Comparison of ENCODE assay signal across 8 cellular contexts in the genomic region with DNA sequence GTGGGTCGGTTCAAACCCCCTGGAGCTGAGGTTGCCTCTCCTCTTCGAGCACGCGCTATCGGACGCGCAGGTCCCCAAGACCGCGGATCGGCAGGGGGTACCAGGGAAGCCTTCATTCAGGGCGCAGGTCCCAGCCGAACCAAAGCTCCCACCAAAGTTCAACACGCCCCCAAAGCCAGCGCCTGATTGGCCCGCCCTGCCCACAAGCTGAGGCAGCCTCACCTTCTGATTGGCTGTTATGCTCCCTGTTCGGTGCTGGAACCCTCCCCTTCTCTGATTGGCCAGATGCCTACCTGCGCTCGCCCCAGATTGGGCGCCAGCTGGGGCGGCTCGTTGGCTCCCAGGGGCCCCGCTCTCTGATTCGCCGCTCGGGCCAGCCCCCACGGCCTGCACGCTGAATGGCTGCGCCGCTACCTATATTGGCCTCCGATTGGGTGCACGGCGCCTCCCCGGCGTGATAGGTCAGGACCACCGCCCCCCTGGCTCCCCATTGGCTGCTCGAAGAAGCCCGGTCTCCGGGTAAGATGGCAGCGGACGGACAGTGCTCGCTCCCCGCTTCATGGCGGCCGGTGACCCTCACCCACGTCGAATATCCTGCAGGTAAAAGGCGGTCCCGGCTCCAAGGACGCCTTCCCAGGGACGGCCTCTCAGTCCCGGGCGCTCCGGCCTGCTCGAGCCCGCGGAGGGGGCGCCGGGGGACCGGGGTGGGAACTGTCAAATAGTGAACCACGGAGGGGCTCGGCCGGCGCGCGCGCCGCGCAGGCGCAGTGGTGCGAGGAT. TPM values are rescaled to one million over a fixed set of nuclear protein-coding genes. Genes with fewer than 3 reads are reported as not detected.
DNase-seq lines count a peak whose midpoint lies in the region; ATAC-seq and TF ChIP-seq lines count a peak whose summit lies in the region.

Gene DOLPP1, plus strand, starts transcription at position 504 of the 780 bp plus-strand sequence. Its CDS starts 21 bp downstream, at position 525.

- H3K27me3 Mint-ChIP-seq in activated naive CD4-positive, alpha-beta T cell treated with anti-CD3 and anti-CD28 coated beads, Interleukin-2, amount 50 U/mL, for 24 hours = no peaks in the 10 kb centered on the region

- H3K36me3 Mint-ChIP-seq in activated naive CD4-positive, alpha-beta T cell treated with anti-CD3 and anti-CD28 coated beads, Interleukin-2, amount 50 U/mL, for 24 hours = no peaks in the 10 kb centered on the region

- DNase-seq in GM06990 (ENCODE audit: extremely low read depth, insufficient read length) (peak; percentile 99), NCI-H1092 (lab: John Stamatoyannopoulos, UW) (peak; percentile 99), globus pallidus (ENCODE audit: low spot score) (peak; percentile 99), nucleus accumbens (lab: John Stamatoyannopoulos, UW) (peak; percentile 51 to 100 (median 97))

- peak; percentile 92 for ATAC-seq in HG02588 (IDR thresholded peaks at IDR 0.05; ENCODE audit: unreplicated experiment)
- ATAC-seq in SK-N-SH treated with all-trans-retinoic acid at 6 μM for 48 hours = peak; percentile 98

- H3K36me3 ChIP-seq in GM06990 (ENCODE audit: control insufficient read depth, insufficient read depth, low read length) = peaks cover 8% of the 10 kb centered on the region

- H3K4me3 ChIP-seq in GM06990 (replicated peaks; ENCODE audit: low read depth, low read length) = peak within 1 kb of the TSS; percentile 94

- H3K27ac ChIP-seq in temporal lobe (ENCODE audit: low read depth, low read length) = peak within 1 kb of the TSS; percentile 62

- H3K4me1 Mint-ChIP-seq in activated naive CD4-positive, alpha-beta T cell treated with anti-CD3 and anti-CD28 coated beads, Interleukin-2, amount 50 U/mL, for 24 hours = peaks cover 14% of the 10 kb centered on the region

- H3K27ac Mint-ChIP-seq in activated naive CD4-positive, alpha-beta T cell treated with anti-CD3 and anti-CD28 coated beads, Interleukin-2, amount 50 U/mL, for 24 hours = peak within 1 kb of the TSS; percentile 92

- H3K4me3 Mint-ChIP-seq in activated naive CD4-positive, alpha-beta T cell treated with anti-CD3 and anti-CD28 coated beads, Interleukin-2, amount 50 U/mL, for 24 hours = peak within 1 kb of the TSS; percentile 92

- no peaks in the 10 kb centered on the region for H3K9me3 Mint-ChIP-seq in activated naive CD4-positive, alpha-beta T cell treated with anti-CD3 and anti-CD28 coated beads, Interleukin-2, amount 50 U/mL, for 24 hours

- no peak for TF ChIP-seq CTCF in GM06990 (IDR thresholded peaks at IDR 0.05; ENCODE audit: insufficient read depth, low read length, poor library complexity, severe bottlenecking)

- no peaks in the 10 kb centered on the region for H3K27me3 ChIP-seq in GM06990 (replicated peaks; ENCODE audit: control insufficient read depth, insufficient read depth, low read length)

TF ChIP-seq in SK-N-SH treated with all-trans-retinoic acid at 6 μM for 48 hours, 23 proteins besides CTCF, POLR2A, EP300 and RAD21 (continues in another document):
- TF ChIP-seq ARNTL (CRISPR knock-in tag; IDR thresholded peaks at IDR 0.05; ENCODE audit: borderline replicate concordance, low read depth) (peak; percentile 85; the same call in 1 of the 2 replicates), PATZ1 (CRISPR knock-in tag; IDR thresholded peaks at IDR 0.05; ENCODE audit: borderline replicate concordance) (no peak), PPARA (CRISPR knock-in tag; IDR thresholded peaks at IDR 0.05; ENCODE audit: borderline replicate concordance) (peak; percentile 98), OSR1 (CRISPR knock-in tag; IDR thresholded peaks at IDR 0.05) (no peak), RARB (CRISPR knock-in tag; IDR thresholded peaks at IDR 0.05) (no peak), ZFP3 (CRISPR knock-in tag; IDR thresholded peaks at IDR 0.05) (peak; percentile 78; the same call in 1 of the 2 replicates), ZC3H10 (CRISPR knock-in tag; IDR thresholded peaks at IDR 0.05) (no peak), ZFP30 (CRISPR knock-in tag; IDR thresholded peaks at IDR 0.05) (peak; percentile 71; the same call in 1 of the 2 replicates), BACH2 (CRISPR knock-in tag; IDR thresholded peaks at IDR 0.05; ENCODE audit: borderline replicate concordance) (peak; percentile 82; the same call in 1 of the 2 replicates), SNAI2 (CRISPR knock-in tag; IDR thresholded peaks at IDR 0.05) (peak; percentile 92; the same call in 1 of the 2 replicates), ISL1 (CRISPR knock-in tag; IDR thresholded peaks at IDR 0.05) (0 out of 2 replicates have a peak, but pooled peaks have one; percentile 8), TOX (CRISPR knock-in tag; IDR thresholded peaks at IDR 0.05; ENCODE audit: borderline replicate concordance) (no peak), ZNF565 (CRISPR knock-in tag; conservative IDR thresholded peaks at IDR 0.05; ENCODE audit: low read depth) (peak; percentile 97), ZNF70 (CRISPR knock-in tag; IDR thresholded peaks at IDR 0.05) (peak; percentile 76; the same call in 1 of the 2 replicates), TSHZ2 (CRISPR knock-in tag; IDR thresholded peaks at IDR 0.05) (peak; percentile 99), CSDC2 (CRISPR knock-in tag; IDR thresholded peaks at IDR 0.05) (peak; percentile 98)
- TF ChIP-seq, protein P1, sequence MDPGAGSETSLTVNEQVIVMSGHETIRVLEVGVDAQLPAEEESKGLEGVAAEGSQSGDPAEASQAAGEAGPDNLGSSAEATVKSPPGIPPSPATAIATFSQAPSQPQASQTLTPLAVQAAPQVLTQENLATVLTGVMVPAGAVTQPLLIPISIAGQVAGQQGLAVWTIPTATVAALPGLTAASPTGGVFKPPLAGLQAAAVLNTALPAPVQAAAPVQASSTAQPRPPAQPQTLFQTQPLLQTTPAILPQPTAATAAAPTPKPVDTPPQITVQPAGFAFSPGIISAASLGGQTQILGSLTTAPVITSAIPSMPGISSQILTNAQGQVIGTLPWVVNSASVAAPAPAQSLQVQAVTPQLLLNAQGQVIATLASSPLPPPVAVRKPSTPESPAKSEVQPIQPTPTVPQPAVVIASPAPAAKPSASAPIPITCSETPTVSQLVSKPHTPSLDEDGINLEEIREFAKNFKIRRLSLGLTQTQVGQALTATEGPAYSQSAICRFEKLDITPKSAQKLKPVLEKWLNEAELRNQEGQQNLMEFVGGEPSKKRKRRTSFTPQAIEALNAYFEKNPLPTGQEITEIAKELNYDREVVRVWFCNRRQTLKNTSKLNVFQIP (CRISPR knock-in tag; IDR thresholded peaks at IDR 0.05; ENCODE audit: borderline replicate concordance, low read depth) = no peak
- TF ChIP-seq, protein P2, sequence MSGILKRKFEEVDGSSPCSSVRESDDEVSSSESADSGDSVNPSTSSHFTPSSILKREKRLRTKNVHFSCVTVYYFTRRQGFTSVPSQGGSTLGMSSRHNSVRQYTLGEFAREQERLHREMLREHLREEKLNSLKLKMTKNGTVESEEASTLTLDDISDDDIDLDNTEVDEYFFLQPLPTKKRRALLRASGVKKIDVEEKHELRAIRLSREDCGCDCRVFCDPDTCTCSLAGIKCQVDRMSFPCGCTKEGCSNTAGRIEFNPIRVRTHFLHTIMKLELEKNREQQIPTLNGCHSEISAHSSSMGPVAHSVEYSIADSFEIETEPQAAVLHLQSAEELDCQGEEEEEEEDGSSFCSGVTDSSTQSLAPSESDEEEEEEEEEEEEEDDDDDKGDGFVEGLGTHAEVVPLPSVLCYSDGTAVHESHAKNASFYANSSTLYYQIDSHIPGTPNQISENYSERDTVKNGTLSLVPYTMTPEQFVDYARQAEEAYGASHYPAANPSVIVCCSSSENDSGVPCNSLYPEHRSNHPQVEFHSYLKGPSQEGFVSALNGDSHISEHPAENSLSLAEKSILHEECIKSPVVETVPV (CRISPR knock-in tag; IDR thresholded peaks at IDR 0.05) = no peak

RNA-seq across cellular contexts. Expression of gene DOLPP1, which starts in this region (rescaled TPM):
- total RNA-seq in temporal lobe = 9.8 TPM

Comparison
In these comparisons a context has a peak if more than half of its experiments do, and no peak if none do; other contexts are left out.
1. Peak in every context shown above with its lines: DNase-seq, ATAC-seq, H3K4me3 ChIP-seq and H3K27ac ChIP-seq.